In genomic region chr1:120133228-120133927, GRCh38 we compare ENCODE assay signal across 33 cellular contexts. TPM values are rescaled to one million over a fixed set of nuclear protein-coding genes. Genes with fewer than 3 reads are reported as not detected.
DNase-seq lines count a peak whose midpoint lies in the region; ATAC-seq, FAIRE-seq and TF ChIP-seq lines count a peak whose summit lies in the region.
"Had no signal": no experiment of that assay in that cellular context is flagged by ENCODE, and none has a peak within 500 bp of the region (broad histone marks: within the 10 kb centered on the region; RNA-seq: fewer than 3 reads in every experiment).

No MANE protein-coding gene starts in this region.

- BruUV-seq in endothelial cell of umbilical vein (replicated peaks; lab: Mats Ljungman, UMichigan): no TSS peak

- H3K4me1 Mint-ChIP-seq in CD14-positive monocyte (peaks cover 23% of the 10 kb centered on the region), nephron (peaks cover 18% of the 10 kb centered on the region)

- H3K27ac ChIP-seq in endothelial cell of umbilical vein (ENCODE audit: insufficient read depth, low read depth, low read length): no peak overlapping the region
- no peak overlapping the region for H3K27ac ChIP-seq in Peyer's patch
- H3K27ac ChIP-seq: C4-2B, epithelial cell of prostate, lower lobe of right lung, SK-N-MC had no signal

- peak overlapping the region; percentile 3 to 84 (median 56) for H3K27ac Mint-ChIP-seq in CD14-positive monocyte
- H3K27ac Mint-ChIP-seq in nephron: peak overlapping the region; percentile 55 to 75 (median 64)
- H3K27ac Mint-ChIP-seq: activated CD4-positive, alpha-beta memory T cell treated with anti-CD3 and anti-CD28 coated beads, Interleukin-2, amount 10 ng/mL, durations not matched to agents 7 days and 5 days; T-helper 17 cell had no signal

- H4K20me1 ChIP-seq in endothelial cell of umbilical vein (replicated peaks; ENCODE audit: control insufficient read depth, extremely low read depth, insufficient read depth, low read length): no peaks in the 10 kb centered on the region

- CTCF ChIA-PET in endothelial cell of umbilical vein (lab: Charles Lee): no interaction called here

- no peaks in the 10 kb centered on the region for H3K36me3 ChIP-seq in endothelial cell of umbilical vein (ENCODE audit: control insufficient read depth in 2 of 2, extremely low read depth in 1 of 2, insufficient read depth in 2 of 2, low read length in 2 of 2)
- H3K36me3 ChIP-seq in Peyer's patch: no peaks in the 10 kb centered on the region
- H3K36me3 ChIP-seq: lower lobe of right lung, tibial nerve had no signal

- no peaks in the 10 kb centered on the region for H3K4me1 ChIP-seq in endothelial cell of umbilical vein (ENCODE audit: control insufficient read depth, extremely low read depth, insufficient read depth, low read length)
- peaks cover 0 to 7% (median 0%) of the 10 kb centered on the region in 4 donors for H3K4me1 ChIP-seq in Peyer's patch
- H3K4me1 ChIP-seq: Caco-2 had no signal

- H3K4me2 ChIP-seq in endothelial cell of umbilical vein (ENCODE audit: insufficient read depth, low read length): no peak overlapping the region

- H3K27me3 ChIP-seq in endothelial cell of umbilical vein (ENCODE audit: control insufficient read depth in 2 of 2, insufficient read depth in 2 of 2, low read length in 2 of 2) (no peaks in the 10 kb centered on the region), Peyer's patch (no peaks in the 10 kb centered on the region)
- H3K27me3 ChIP-seq: tibial nerve had no signal

- ATAC-seq in GM21423 (IDR thresholded peaks at IDR 0.05; ENCODE audit: unreplicated experiment): no peak
- ATAC-seq: HCT116, lower lobe of right lung, mucosa of descending colon, T-helper 17 cell had no signal

- no peak overlapping the region for H3K4me3 Mint-ChIP-seq in CD14-positive monocyte
- peak overlapping the region in 2 of 3 experiments; percentile 1 to 4 for H3K4me3 Mint-ChIP-seq in nephron
- H3K4me3 Mint-ChIP-seq: activated CD4-positive, alpha-beta memory T cell treated with anti-CD3 and anti-CD28 coated beads, Interleukin-2, amount 10 ng/mL, durations not matched to agents 7 days and 5 days; natural killer cell; T-helper 17 cell had no signal

- no peak for DNase-seq in CD14-positive monocyte (ENCODE audit: low spot score)
- DNase-seq in HFF-Myc (ENCODE audit: extremely low read depth, low read depth): peak; percentile 61
- DNase-seq in endothelial cell of umbilical vein (ENCODE audit: low read depth, low spot score): no peak
- no peak for DNase-seq in Peyer's patch
- no peak for DNase-seq in GOT3 (lab: John Stamatoyannopoulos, UW)
- no peak for DNase-seq in NCI-H2227 treated with DMSO at 0.1 percent for 48 hours (lab: John Stamatoyannopoulos, UW)
- DNase-seq: activated CD4-positive, alpha-beta memory T cell treated with anti-CD3 and anti-CD28 coated beads, Interleukin-2, amount 10 ng/mL, durations not matched to agents 7 days and 5 days; activated CD4-positive, alpha-beta T cell treated with anti-CD3 and anti-CD28 coated beads for 1 hour; activated CD8-positive, alpha-beta memory T cell treated with anti-CD3 and anti-CD28 coated beads, Interleukin-2, amount 50 U/mL, for 4 hours; activated naive CD4-positive, alpha-beta T cell treated with anti-CD3 and anti-CD28 coated beads, Interleukin-2, amount 50 U/mL, for 16 hours; amygdala; Caco-2; effector CD4-positive, alpha-beta T cell; glutamatergic neuron; kidney glomerular epithelial cell; lower lobe of right lung; mucosa of descending colon; natural killer cell; NCI-H1092; NCI-H1694 treated with DMSO at 0.1 percent for 48 hours; NCI-H510A; occipital lobe; stimulated activated CD4-positive, alpha-beta T cell treated with anti-CD3 and anti-CD28 coated beads, Interleukin-4, amount 100 ng/mL, for 24 hours; T-helper 17 cell had no signal

- H2AFZ ChIP-seq in endothelial cell of umbilical vein (ENCODE audit: low read depth, low read length): peak overlapping the region; percentile 9

- TF ChIP-seq POLR2A in endothelial cell of umbilical vein (IDR thresholded peaks at IDR 0.05; ENCODE audit: low read depth, low read length): no peak
- no peak for TF ChIP-seq POLR2A in Peyer's patch (IDR thresholded peaks at IDR 0.05)

- intact Hi-C loops in CD14-positive monocyte (cut with micrococcal nuclease) (no loop called here), endothelial cell of umbilical vein (cut with micrococcal nuclease) (no loop called here)

- no peak overlapping the region for H3K9ac ChIP-seq in endothelial cell of umbilical vein (replicated peaks; ENCODE audit: extremely low read depth, insufficient read depth, low read length)

- H3K9me3 Mint-ChIP-seq in CD14-positive monocyte (no peaks in the 10 kb centered on the region), nephron (no peaks in the 10 kb centered on the region)
- H3K9me3 Mint-ChIP-seq: activated CD4-positive, alpha-beta memory T cell treated with anti-CD3 and anti-CD28 coated beads, Interleukin-2, amount 10 ng/mL, durations not matched to agents 7 days and 5 days; natural killer cell had no signal

- no peak for FAIRE-seq in endothelial cell of umbilical vein (lab: Jason Lieb, UNC)
- FAIRE-seq: bronchial epithelial cell, G401.6 had no signal

- H3K4me3 ChIP-seq in HFF-Myc (replicated peaks; ENCODE audit: low read depth, low read length): no peak overlapping the region
- no peak overlapping the region for H3K4me3 ChIP-seq in endothelial cell of umbilical vein (replicated peaks in 1 of 3; ENCODE audit: insufficient read depth in 1 of 3, low read depth in 1 of 3, low read length in 3 of 3)
- no peak overlapping the region for H3K4me3 ChIP-seq in Peyer's patch
- H3K4me3 ChIP-seq: lower lobe of right lung, mucosa of descending colon, SK-N-MC, tibial nerve had no signal

- no peak for TF ChIP-seq CTCF in CD14-positive monocyte (IDR thresholded peaks at IDR 0.05)
- no peak for TF ChIP-seq CTCF in HFF-Myc (IDR thresholded peaks at IDR 0.05; ENCODE audit: low read depth, low read length, missing control alignments)
- no peak for TF ChIP-seq CTCF in endothelial cell of umbilical vein (IDR thresholded peaks at IDR 0.05; ENCODE audit: extremely low read depth in 1 of 2, insufficient read depth in 1 of 2, low read depth in 1 of 2, low read length in 2 of 2)
- no peak for TF ChIP-seq CTCF in nephron (IDR thresholded peaks at IDR 0.05; ENCODE audit: unreplicated experiment in 3 of 3)
- no peak for TF ChIP-seq CTCF in Peyer's patch (IDR thresholded peaks at IDR 0.05)

- H3K36me3 Mint-ChIP-seq in CD14-positive monocyte (no peaks in the 10 kb centered on the region), nephron (ENCODE audit: low read depth) (no peaks in the 10 kb centered on the region)
- H3K36me3 Mint-ChIP-seq: natural killer cell had no signal

- dilution Hi-C loops in endothelial cell of umbilical vein (cut with MboI; ENCODE audit: extremely low pct_ligation_motif_present, low sequenced_read_pairs): no loop called here

- POLR2A ChIA-PET in endothelial cell of umbilical vein (lab: Charles Lee): no interaction called here

- H3K9me3 ChIP-seq in endothelial cell of umbilical vein (replicated peaks; ENCODE audit: control insufficient read depth, insufficient read depth, low read length) (no peaks in the 10 kb centered on the region), Peyer's patch (no peaks in the 10 kb centered on the region)
- H3K9me3 ChIP-seq: Caco-2, lower lobe of right lung, mucosa of descending colon, tibial nerve had no signal

- H3K27me3 Mint-ChIP-seq in CD14-positive monocyte (ENCODE audit: low read depth in 3 of 3) (no peaks in the 10 kb centered on the region), nephron (ENCODE audit: low read depth) (no peaks in the 10 kb centered on the region)
- H3K27me3 Mint-ChIP-seq: activated CD4-positive, alpha-beta memory T cell treated with anti-CD3 and anti-CD28 coated beads, Interleukin-2, amount 10 ng/mL, durations not matched to agents 7 days and 5 days; T-helper 17 cell had no signal

- H3K79me2 ChIP-seq in endothelial cell of umbilical vein (ENCODE audit: control insufficient read depth, insufficient read depth, low read length): no peaks in the 10 kb centered on the region

- H3K9me1 ChIP-seq in endothelial cell of umbilical vein (replicated peaks; ENCODE audit: control insufficient read depth, extremely low read depth, insufficient read depth, low read length): no peaks in the 10 kb centered on the region

TF ChIP-seq in endothelial cell of umbilical vein, 7 proteins besides CTCF, POLR2A, EP300 and RAD21:
- TF ChIP-seq FOS (IDR thresholded peaks at IDR 0.05; ENCODE audit: borderline replicate concordance, insufficient read depth, low read length): no peak
- no peak for TF ChIP-seq JUN (IDR thresholded peaks at IDR 0.05; ENCODE audit: borderline replicate concordance, insufficient read depth, insufficient read length, low read depth)
- no peak for TF ChIP-seq MYC (IDR thresholded peaks at IDR 0.05; ENCODE audit: low read depth, low read length)
- TF ChIP-seq, protein P1, sequence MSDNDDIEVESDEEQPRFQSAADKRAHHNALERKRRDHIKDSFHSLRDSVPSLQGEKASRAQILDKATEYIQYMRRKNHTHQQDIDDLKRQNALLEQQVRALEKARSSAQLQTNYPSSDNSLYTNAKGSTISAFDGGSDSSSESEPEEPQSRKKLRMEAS (IDR thresholded peaks at IDR 0.05; ENCODE audit: insufficient read depth, insufficient read length): no peak
- TF ChIP-seq POLR2AphosphoS5 (IDR thresholded peaks at IDR 0.05; ENCODE audit: insufficient read depth, low read depth, low read length): no peak
- no peak for TF ChIP-seq EZH2 (IDR thresholded peaks at IDR 0.05; ENCODE audit: borderline replicate concordance, low read depth, low read length, severe bottlenecking)
- TF ChIP-seq GATA2 (IDR thresholded peaks at IDR 0.05; ENCODE audit: insufficient read depth, insufficient read length, low read depth, low read length): no peak

RNA-seq across cellular contexts. Expression of gene SEC22B, which starts 42.9 kb away (rescaled TPM):
- 10 to 100 TPM; 18.9 to 23.5 TPM for polyA plus RNA-seq in CD14-positive monocyte
- total RNA-seq in endothelial cell of umbilical vein: 26.5 and 27.3 TPM in 2 replicates
- polyA plus RNA-seq in endothelial cell of umbilical vein: 12.5 and 14.2 TPM in 2 replicates
- 13.0 and 13.2 TPM in 2 replicates for polyA plus RNA-seq in endothelial cell of umbilical vein (2011; cell fraction: cytosol; rRNA removed)
- 25.6 and 31.8 TPM in 2 replicates for polyA plus RNA-seq in endothelial cell of umbilical vein (2011; cell fraction: nucleus; rRNA removed)
- polyA plus RNA-seq in endothelial cell of umbilical vein (2012): 26.1 and 35.6 TPM in 2 replicates
- polyA minus RNA-seq in endothelial cell of umbilical vein: 24.0 and 26.0 TPM in 2 replicates
- 16.0 TPM for polyA minus RNA-seq in endothelial cell of umbilical vein (2011; cell fraction: cytosol; rRNA and poly(A)+ RNA removed)
- 47.7 and 70.3 TPM in 2 replicates for polyA minus RNA-seq in endothelial cell of umbilical vein (2011; cell fraction: nucleus; rRNA and poly(A)+ RNA removed)
- total RNA-seq in Peyer's patch: 10 to 100 TPM; 19.8 to 34.3 (median 28.5) TPM

Comparison
In these comparisons a context has a peak if more than half of its experiments do, and no peak if none do; other contexts are left out.
1. H3K4me3 Mint-ChIP-seq: peak in nephron (2 of 3); none in CD14-positive monocyte (0 of 2).